ENCODE assay signal across 6 cellular contexts in the genomic region with DNA sequence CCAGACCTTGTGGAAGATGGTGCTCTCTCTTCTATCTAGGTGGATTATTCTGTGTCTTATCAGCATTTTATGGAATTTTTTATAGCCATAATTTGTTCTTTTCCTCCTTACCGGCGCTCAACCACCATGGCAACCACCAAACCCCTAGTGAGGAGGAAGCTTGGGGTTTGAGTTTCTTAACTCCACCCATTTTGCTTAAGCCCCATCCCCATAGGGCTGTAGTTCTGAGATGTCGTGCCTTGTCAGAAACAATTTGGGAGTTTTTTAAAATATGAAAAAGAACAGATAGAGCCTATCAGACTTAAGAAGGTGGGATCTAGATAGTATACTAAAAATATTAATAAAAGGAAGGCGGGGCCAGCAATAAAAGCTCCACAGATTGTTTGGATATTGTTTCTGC. TPM values are rescaled to one million over a fixed set of nuclear protein-coding genes. Genes with fewer than 3 reads are reported as not detected.
DNase-seq lines count a peak whose midpoint lies in the region; ATAC-seq and TF ChIP-seq lines count a peak whose summit lies in the region.

No MANE protein-coding gene starts in this region.

- H3K4me1 ChIP-seq in heart right ventricle: peaks cover 5 to 52% (median 44%) of the 10 kb centered on the region in 9 donors
- no peaks in the 10 kb centered on the region for H3K4me1 ChIP-seq in mesendoderm (ENCODE audit: control insufficient read depth, low read depth, low read length)

- no peak overlapping the region for H2AK5ac ChIP-seq in mesendoderm (ENCODE audit: low read length)

- no peaks in the 10 kb centered on the region for H3K27me3 Mint-ChIP-seq in activated naive CD8-positive, alpha-beta T cell treated with anti-CD3 and anti-CD28 coated beads for 36 hours

- 1% methylated on average over 4 of the region's 4 CpGs for WGBS in heart right ventricle, 2 donors
- WGBS in mesendoderm (ENCODE audit: extremely low coverage, insufficient coverage, low lambda C conversion rate): no CpG with 5 or more reads among the region's 4 CpGs

- peaks cover 30% of the 10 kb centered on the region for H3K4me1 Mint-ChIP-seq in activated naive CD8-positive, alpha-beta T cell treated with anti-CD3 and anti-CD28 coated beads for 36 hours

- no peak overlapping the region for H4K8ac ChIP-seq in mesendoderm (ENCODE audit: low read depth, low read length)

- H3K4me3 ChIP-seq in heart right ventricle: peak overlapping the region; percentile 61 to 100 (median 94)
- peak overlapping the region; percentile 99 for H3K4me3 ChIP-seq in mesendoderm (ENCODE audit: low read length)

- no peak overlapping the region for H2BK15ac ChIP-seq in mesendoderm (replicated peaks; ENCODE audit: low read depth)

- ATAC-seq in heart right ventricle: no peak
- no peak for ATAC-seq in Right ventricle myocardium superior (ENCODE audit: poor library complexity)

- H3K4ac ChIP-seq in mesendoderm (ENCODE audit: low read depth, low read length): no peak overlapping the region

- no peak overlapping the region for H2BK120ac ChIP-seq in mesendoderm (ENCODE audit: low read depth, low read length)

- no peak overlapping the region for H2BK5ac ChIP-seq in mesendoderm (ENCODE audit: low read length)

- DNase-seq in heart right ventricle: no peak
- no peak for DNase-seq in Right ventricle myocardium superior
- DNase-seq in activated naive CD8-positive, alpha-beta T cell treated with anti-CD3 and anti-CD28 coated beads for 36 hours: peak; percentile 35
- no peak for DNase-seq in mesendoderm
- DNase-seq in HK-2 (ENCODE audit: unreplicated experiment): no peak
- DNase-seq in stimulated activated CD4-positive, alpha-beta T cell treated with anti-CD3 and anti-CD28 coated beads, Interleukin-12 subunit alpha, Interleukin-12 subunit beta, amount 100 ng/mL, for 4 hours: no peak

- H3K9me3 ChIP-seq in heart right ventricle: no peaks in the 10 kb centered on the region

- H4K5ac ChIP-seq in mesendoderm (ENCODE audit: low read length): no peak overlapping the region

- peaks cover 78% of the 10 kb centered on the region for H3K79me2 ChIP-seq in mesendoderm (ENCODE audit: control insufficient read depth, insufficient read depth, low read length)

- H3K27ac ChIP-seq in heart right ventricle (peak overlapping the region in 5 of 10 donors; percentile 75 to 100 (median 91)), mesendoderm (ENCODE audit: low read depth, low read length) (no peak overlapping the region)

- H3K4me2 ChIP-seq in mesendoderm (ENCODE audit: low read length): peak overlapping the region; percentile 83

- peaks cover 11 to 69% (median 48%) of the 10 kb centered on the region in 9 donors for H3K36me3 ChIP-seq in heart right ventricle
- H3K36me3 ChIP-seq in mesendoderm (ENCODE audit: control insufficient read depth, insufficient read depth, low read length): peaks cover 47% of the 10 kb centered on the region

- intact Hi-C loops in heart right ventricle (cut with DNase I) (loop anchor here in 2 of 10 donors (2.0 to 5.0 kb wide), 2 partner anchors 39 to 777 kb away; no protein-coding TSS in a partner anchor), Right ventricle myocardium superior (cut with DNase I) (loop anchor here (5.0 kb wide), 1 partner anchor 228 kb away; a partner anchor contains a TSS)

- H3K23ac ChIP-seq in mesendoderm (ENCODE audit: low read length): no peak overlapping the region

- TF ChIP-seq CTCF in heart right ventricle (IDR thresholded peaks at IDR 0.05): no peak

- H3K27ac Mint-ChIP-seq in activated naive CD8-positive, alpha-beta T cell treated with anti-CD3 and anti-CD28 coated beads for 36 hours: peak overlapping the region; percentile 98

- H3K18ac ChIP-seq in mesendoderm (ENCODE audit: low read length): no peak overlapping the region

- peak overlapping the region; percentile 94 for H3K4me3 Mint-ChIP-seq in activated naive CD8-positive, alpha-beta T cell treated with anti-CD3 and anti-CD28 coated beads for 36 hours

- no peaks in the 10 kb centered on the region for H3K9me3 Mint-ChIP-seq in activated naive CD8-positive, alpha-beta T cell treated with anti-CD3 and anti-CD28 coated beads for 36 hours

- H3K27me3 ChIP-seq in heart right ventricle: no peaks in the 10 kb centered on the region
- H3K27me3 ChIP-seq in mesendoderm (ENCODE audit: insufficient read depth, low read length, poor library complexity): no peaks in the 10 kb centered on the region

- H3K56ac ChIP-seq in mesendoderm (ENCODE audit: low read length): peak overlapping the region; percentile 97

- H3K79me1 ChIP-seq in mesendoderm (ENCODE audit: low read length): peaks cover 15% of the 10 kb centered on the region

- H3K36me3 Mint-ChIP-seq in activated naive CD8-positive, alpha-beta T cell treated with anti-CD3 and anti-CD28 coated beads for 36 hours: peaks cover 94% of the 10 kb centered on the region

- peak overlapping the region; percentile 95 for H3K9ac ChIP-seq in mesendoderm (ENCODE audit: low read length)

RNA-seq across cellular contexts. Expression of a gene that starts 5.5 kb away (rescaled TPM):
- total RNA-seq in heart right ventricle (10 to 100 TPM; 64.9 to 97.0 (median 74.9) TPM), Right ventricle myocardium superior (62.6 TPM)
- polyA plus RNA-seq in heart right ventricle: 10 to 100 TPM; 49.3 to 87.2 TPM
- 100 to 1,000 TPM; 298 to 335 TPM for total RNA-seq in activated naive CD8-positive, alpha-beta T cell treated with anti-CD3 and anti-CD28 coated beads for 36 hours
- 162 TPM for polyA plus RNA-seq in mesendoderm (2013, experiment 1 of 2)
- 162 TPM for polyA plus RNA-seq in mesendoderm (2013, experiment 2 of 2)

RNA-seq across cellular contexts. Expression of a gene that starts 21.0 kb away (rescaled TPM):
- total RNA-seq in heart right ventricle (100 to 1,000 TPM in 1 of 10 donors, 10 to 100 TPM in 8, 1 to 10 TPM in 1; 7.8 to 106 (median 14.5) TPM), Right ventricle myocardium superior (16.3 TPM)
- polyA plus RNA-seq in heart right ventricle: 10 to 100 TPM; 11.8 to 47.6 TPM
- 10 to 100 TPM; 15.8 to 16.9 TPM for total RNA-seq in activated naive CD8-positive, alpha-beta T cell treated with anti-CD3 and anti-CD28 coated beads for 36 hours
- 10.8 TPM for polyA plus RNA-seq in mesendoderm (2013, experiment 1 of 2)
- polyA plus RNA-seq in mesendoderm (2013, experiment 2 of 2): 9.8 TPM

RNA-seq across cellular contexts. Expression of a gene that starts 33.1 kb away (rescaled TPM):
- 10 to 100 TPM in 4 of 10 donors, 1 to 10 TPM in 6; 2.7 to 79.8 (median 7.6) TPM for total RNA-seq in heart right ventricle
- 1 to 10 TPM; 5.5 to 7.8 TPM for polyA plus RNA-seq in heart right ventricle
- 10.4 TPM for total RNA-seq in Right ventricle myocardium superior
- 1 to 10 TPM; 4.6 to 6.1 TPM for total RNA-seq in activated naive CD8-positive, alpha-beta T cell treated with anti-CD3 and anti-CD28 coated beads for 36 hours
- polyA plus RNA-seq in mesendoderm (2013, experiment 1 of 2): 1.4 TPM
- 1.1 TPM for polyA plus RNA-seq in mesendoderm (2013, experiment 2 of 2)

RNA-seq across cellular contexts. Expression of a gene that starts 35.5 kb away (rescaled TPM):
- 10 to 100 TPM in 1 of 10 donors, 1 to 10 TPM in 8, under 1 TPM in 1; 0.75 to 22.8 (median 2.0) TPM for total RNA-seq in heart right ventricle
- polyA plus RNA-seq in heart right ventricle: 1 to 10 TPM in 1 of 2 donors, under 1 TPM in 1; 0.65 to 2.1 TPM
- total RNA-seq in Right ventricle myocardium superior: 1.2 TPM
- 1 to 10 TPM; 9.8 to 9.9 TPM for total RNA-seq in activated naive CD8-positive, alpha-beta T cell treated with anti-CD3 and anti-CD28 coated beads for 36 hours
- polyA plus RNA-seq in mesendoderm (2013, experiment 1 of 2): 10.2 TPM
- 9.5 TPM for polyA plus RNA-seq in mesendoderm (2013, experiment 2 of 2)
